1 cellular context compared by ENCODE assay signal in the genomic region with DNA sequence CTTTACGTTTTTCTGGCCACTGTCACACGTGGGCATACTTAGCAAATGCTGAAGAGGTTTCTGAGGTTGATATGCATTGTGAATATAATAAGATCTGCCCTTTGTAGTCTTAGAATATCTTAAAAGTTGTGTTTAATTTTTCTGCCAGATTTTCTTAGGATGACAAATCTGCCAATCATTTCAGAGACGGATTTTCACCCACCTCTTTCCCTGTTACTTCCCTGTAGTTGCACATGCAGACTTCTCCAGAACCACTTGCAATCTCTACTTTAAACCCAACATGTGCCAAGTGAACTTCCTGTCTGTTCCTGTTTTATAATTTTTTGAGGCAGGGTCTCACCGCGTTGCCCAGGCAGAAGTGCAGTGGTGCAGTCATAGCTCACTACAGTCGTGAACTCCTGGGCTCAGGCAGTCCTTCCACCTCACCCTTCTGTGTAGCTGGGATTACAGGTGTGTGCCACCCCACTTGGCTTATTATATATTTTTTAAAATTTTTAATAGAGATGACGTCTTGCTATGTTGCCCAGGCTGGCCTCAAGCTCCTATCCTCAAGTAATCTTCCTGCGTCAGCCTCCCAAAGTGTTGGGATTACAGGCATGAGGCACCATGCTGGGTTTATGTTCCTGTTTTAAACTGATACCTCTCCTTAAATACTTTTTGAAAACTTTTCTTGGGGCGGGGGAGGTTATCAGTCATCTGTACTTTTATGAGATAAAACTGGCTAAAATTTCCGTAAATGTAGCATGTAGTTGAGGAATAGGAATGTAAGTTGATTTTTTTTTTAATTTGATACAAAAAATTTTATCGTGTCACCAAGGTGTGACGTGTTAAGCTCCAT.
A peak's percentile ranks its signal among the peaks of the same experiment; 100 is the strongest.
TF ChIP-seq lines count a peak whose summit lies in the region.

No MANE protein-coding gene starts in this region.

TF ChIP-seq in HepG2, 621 proteins besides CTCF, POLR2A, EP300 and RAD21:
- TF ChIP-seq ZNF121 (CRISPR knock-in tag; IDR thresholded peaks at IDR 0.05) (peak; percentile 65; the same call in 1 of the 2 replicates), NCOR1 (IDR thresholded peaks at IDR 0.05; ENCODE audit: borderline replicate concordance, low read length) (no peak)
TF ChIP-seq in HepG2: peak in this region for 1.
